Comparison of ENCODE assay signal across 1 cellular context in the genomic region with DNA sequence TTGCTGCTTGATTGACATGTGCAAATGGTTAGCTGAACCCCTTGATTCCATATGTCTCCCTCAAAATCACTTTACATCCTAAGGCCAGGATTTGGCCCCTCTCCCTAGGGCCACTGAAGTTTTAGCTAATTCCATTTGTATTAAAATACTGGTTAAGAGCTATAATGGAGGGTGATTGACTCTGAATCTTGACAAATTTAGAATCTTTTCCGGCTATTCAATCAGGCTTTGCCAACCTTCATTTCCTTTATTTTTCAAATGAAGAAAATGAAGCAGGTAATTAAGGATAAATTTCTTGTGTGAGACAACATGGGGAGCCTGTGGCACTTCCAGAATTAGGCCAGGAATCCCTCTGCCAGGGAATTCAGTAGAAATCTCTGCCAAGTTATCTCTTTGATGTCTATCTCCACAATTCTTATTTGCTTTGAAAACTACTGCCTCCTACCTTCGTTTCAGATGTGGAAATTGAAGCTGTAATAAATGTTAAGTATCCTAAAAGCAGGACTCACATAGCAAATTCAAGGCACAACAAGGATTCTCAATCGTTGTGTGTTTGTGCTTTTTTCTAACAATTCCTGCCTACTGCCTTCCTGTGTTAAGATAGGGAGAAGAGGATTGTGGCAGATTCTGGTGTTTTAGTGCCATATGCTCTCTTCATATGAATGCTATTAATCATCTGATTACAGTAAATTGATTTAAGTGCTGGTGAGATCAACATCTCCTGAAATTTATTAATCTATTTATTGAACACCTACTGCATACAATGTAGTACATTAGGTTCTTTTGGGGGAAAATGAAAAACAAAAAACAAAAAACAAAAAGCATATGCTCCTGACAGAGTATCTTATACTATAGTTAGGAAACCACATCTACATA.
TF ChIP-seq lines count a peak whose summit lies in the region.

No MANE protein-coding gene starts in this region.

TF ChIP-seq in K562, 482 proteins besides CTCF, POLR2A, EP300 and RAD21:
- TF ChIP-seq, protein P1, sequence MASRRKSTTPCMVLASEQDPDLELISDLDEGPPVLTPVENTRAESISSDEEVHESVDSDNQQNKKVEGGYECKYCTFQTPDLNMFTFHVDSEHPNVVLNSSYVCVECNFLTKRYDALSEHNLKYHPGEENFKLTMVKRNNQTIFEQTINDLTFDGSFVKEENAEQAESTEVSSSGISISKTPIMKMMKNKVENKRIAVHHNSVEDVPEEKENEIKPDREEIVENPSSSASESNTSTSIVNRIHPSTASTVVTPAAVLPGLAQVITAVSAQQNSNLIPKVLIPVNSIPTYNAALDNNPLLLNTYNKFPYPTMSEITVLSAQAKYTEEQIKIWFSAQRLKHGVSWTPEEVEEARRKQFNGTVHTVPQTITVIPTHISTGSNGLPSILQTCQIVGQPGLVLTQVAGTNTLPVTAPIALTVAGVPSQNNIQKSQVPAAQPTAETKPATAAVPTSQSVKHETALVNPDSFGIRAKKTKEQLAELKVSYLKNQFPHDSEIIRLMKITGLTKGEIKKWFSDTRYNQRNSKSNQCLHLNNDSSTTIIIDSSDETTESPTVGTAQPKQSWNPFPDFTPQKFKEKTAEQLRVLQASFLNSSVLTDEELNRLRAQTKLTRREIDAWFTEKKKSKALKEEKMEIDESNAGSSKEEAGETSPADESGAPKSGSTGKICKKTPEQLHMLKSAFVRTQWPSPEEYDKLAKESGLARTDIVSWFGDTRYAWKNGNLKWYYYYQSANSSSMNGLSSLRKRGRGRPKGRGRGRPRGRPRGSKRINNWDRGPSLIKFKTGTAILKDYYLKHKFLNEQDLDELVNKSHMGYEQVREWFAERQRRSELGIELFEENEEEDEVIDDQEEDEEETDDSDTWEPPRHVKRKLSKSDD (conservative IDR thresholded peaks at IDR 0.05; ENCODE audit: low read length): no peak
- TF ChIP-seq, protein P2, sequence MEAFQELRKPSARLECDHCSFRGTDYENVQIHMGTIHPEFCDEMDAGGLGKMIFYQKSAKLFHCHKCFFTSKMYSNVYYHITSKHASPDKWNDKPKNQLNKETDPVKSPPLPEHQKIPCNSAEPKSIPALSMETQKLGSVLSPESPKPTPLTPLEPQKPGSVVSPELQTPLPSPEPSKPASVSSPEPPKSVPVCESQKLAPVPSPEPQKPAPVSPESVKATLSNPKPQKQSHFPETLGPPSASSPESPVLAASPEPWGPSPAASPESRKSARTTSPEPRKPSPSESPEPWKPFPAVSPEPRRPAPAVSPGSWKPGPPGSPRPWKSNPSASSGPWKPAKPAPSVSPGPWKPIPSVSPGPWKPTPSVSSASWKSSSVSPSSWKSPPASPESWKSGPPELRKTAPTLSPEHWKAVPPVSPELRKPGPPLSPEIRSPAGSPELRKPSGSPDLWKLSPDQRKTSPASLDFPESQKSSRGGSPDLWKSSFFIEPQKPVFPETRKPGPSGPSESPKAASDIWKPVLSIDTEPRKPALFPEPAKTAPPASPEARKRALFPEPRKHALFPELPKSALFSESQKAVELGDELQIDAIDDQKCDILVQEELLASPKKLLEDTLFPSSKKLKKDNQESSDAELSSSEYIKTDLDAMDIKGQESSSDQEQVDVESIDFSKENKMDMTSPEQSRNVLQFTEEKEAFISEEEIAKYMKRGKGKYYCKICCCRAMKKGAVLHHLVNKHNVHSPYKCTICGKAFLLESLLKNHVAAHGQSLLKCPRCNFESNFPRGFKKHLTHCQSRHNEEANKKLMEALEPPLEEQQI (IDR thresholded peaks at IDR 0.05): no peak
- no peak for TF ChIP-seq BACH1 (tag; IDR thresholded peaks at IDR 0.05)
- no peak for TF ChIP-seq BRCA1 (IDR thresholded peaks at IDR 0.05)
- no peak for TF ChIP-seq BRCA1 (CRISPR knock-in tag; IDR thresholded peaks at IDR 0.05)
